8 cellular contexts compared by ENCODE assay signal in the genomic region with DNA sequence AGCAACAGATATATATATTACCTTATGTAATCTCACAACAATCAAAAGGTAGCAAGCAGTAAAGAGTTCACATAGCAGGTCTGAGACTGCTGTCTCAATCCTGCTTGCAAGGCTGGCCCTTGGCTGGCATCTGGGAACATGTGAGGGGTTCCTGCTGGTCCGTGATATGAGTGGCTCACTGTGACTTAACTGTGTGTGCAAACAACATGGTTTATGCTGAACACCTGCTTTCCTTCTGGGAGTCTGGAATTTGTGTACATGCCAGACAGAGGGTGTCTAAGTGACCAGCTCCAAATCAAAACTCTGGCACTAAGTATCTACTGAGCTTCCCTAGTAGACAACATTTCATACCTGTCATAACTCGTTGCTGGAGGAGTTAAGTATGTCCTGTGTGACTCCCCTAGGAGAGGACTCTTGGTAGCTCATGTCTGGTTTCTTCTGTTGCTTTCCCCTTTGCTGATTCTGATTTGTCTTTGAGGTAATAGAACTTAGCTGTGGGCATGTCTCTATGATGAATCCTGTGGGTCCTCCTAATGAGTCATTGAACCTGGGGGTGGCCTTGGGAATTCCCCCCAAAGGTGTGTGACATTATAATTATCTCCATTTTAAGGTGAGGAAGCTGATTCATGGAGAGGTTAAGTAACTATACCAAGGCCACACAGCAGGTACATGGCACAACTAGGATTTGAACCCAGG.
DNase-seq lines count a peak whose midpoint lies in the region; ATAC-seq and TF ChIP-seq lines count a peak whose summit lies in the region.

No MANE protein-coding gene starts in this region.

- DNase-seq in CD4-positive, alpha-beta T cell, result no peak
- DNase-seq in activated CD4-positive, CD25-positive, alpha-beta regulatory T cell treated with anti-CD3 and anti-CD28 coated beads, Interleukin-2, amount 50 U/mL, for 72 hours, result peak; percentile 49
- DNase-seq in effector memory CD8-positive, alpha-beta T cell, result no peak
- DNase-seq in stimulated activated CD4-positive, alpha-beta T cell treated with anti-CD3 and anti-CD28 coated beads, Interleukin-1b, Interleukin-23, amount 100 ng/mL, for 4 hours (ENCODE audit: low read depth in 2 of 2), result peak; percentile 36 to 57
- no peak for DNase-seq in pons (ENCODE audit: low spot score)
- no peak for DNase-seq in HUDEP-2 (lab: John Stamatoyannopoulos, UW; ENCODE audit: unreplicated experiment in 76 of 76)

- H3K27ac Mint-ChIP-seq in CD4-positive, alpha-beta T cell, result peak overlapping the region; percentile 37
- peak overlapping the region; percentile 93 to 99 for H3K27ac Mint-ChIP-seq in effector memory CD8-positive, alpha-beta T cell

- H3K27me3 ChIP-seq in CD4-positive, alpha-beta T cell (ENCODE audit: control insufficient read depth, insufficient read depth, low read length), result no peaks in the 10 kb centered on the region

- no peaks in the 10 kb centered on the region for H3K9me3 ChIP-seq in CD4-positive, alpha-beta T cell (ENCODE audit: control insufficient read depth, low read length)

- H3K9me3 Mint-ChIP-seq in CD4-positive, alpha-beta T cell, result peaks cover 6% of the 10 kb centered on the region
- H3K9me3 Mint-ChIP-seq in effector memory CD8-positive, alpha-beta T cell, result peaks cover 2 to 10% of the 10 kb centered on the region in 2 donors

- TF ChIP-seq CTCF in CD4-positive, alpha-beta T cell (IDR thresholded peaks at IDR 0.05), result no peak

- H3K4me3 Mint-ChIP-seq in CD4-positive, alpha-beta T cell, result peak overlapping the region; percentile 0
- H3K4me3 Mint-ChIP-seq in effector memory CD8-positive, alpha-beta T cell, result no peak overlapping the region

- H3K4me1 Mint-ChIP-seq in CD4-positive, alpha-beta T cell (ENCODE audit: low read depth), result peaks cover 88% of the 10 kb centered on the region
- peaks cover 46 to 82% of the 10 kb centered on the region in 2 donors for H3K4me1 Mint-ChIP-seq in effector memory CD8-positive, alpha-beta T cell (ENCODE audit: low read depth in 2 of 2)

- H3K36me3 Mint-ChIP-seq in CD4-positive, alpha-beta T cell (ENCODE audit: low read depth), result peaks cover 78% of the 10 kb centered on the region
- H3K36me3 Mint-ChIP-seq in effector memory CD8-positive, alpha-beta T cell (ENCODE audit: insufficient read depth), result peaks cover 21% of the 10 kb centered on the region

- H3K27ac ChIP-seq in CD4-positive, alpha-beta T cell (ENCODE audit: low read depth, low read length), result no peak overlapping the region

- CTCF ChIA-PET in CD4-positive, alpha-beta T cell (lab: Charles Lee), result no interaction called here

- peak; percentile 50 for ATAC-seq in CD4-positive, alpha-beta T cell (ENCODE audit: poor library complexity)
- ATAC-seq in effector memory CD8-positive, alpha-beta T cell (replicated peaks), result peak; percentile 19
- no peak for ATAC-seq in HG03097 (IDR thresholded peaks at IDR 0.05; ENCODE audit: low FRiP score, unreplicated experiment)
- ATAC-seq in HG02642 (IDR thresholded peaks at IDR 0.05; ENCODE audit: poor library complexity, unreplicated experiment), result no peak

- intact Hi-C loops in CD4-positive, alpha-beta T cell (cut with DNase I, micrococcal nuclease), result no loop called here

- no peaks in the 10 kb centered on the region for H3K27me3 Mint-ChIP-seq in CD4-positive, alpha-beta T cell
- no peaks in the 10 kb centered on the region for H3K27me3 Mint-ChIP-seq in effector memory CD8-positive, alpha-beta T cell

- POLR2A ChIA-PET in CD4-positive, alpha-beta T cell (lab: Charles Lee), result no interaction called here

Comparison
In these comparisons a context has a peak if more than half of its experiments do, and no peak if none do; other contexts are left out.
1. ATAC-seq: peak in CD4-positive, alpha-beta T cell (single experiment) and effector memory CD8-positive, alpha-beta T cell (single experiment); none in HG03097 (single experiment) and HG02642 (single experiment).
2. DNase-seq: peak in activated CD4-positive, CD25-positive, alpha-beta regulatory T cell treated with anti-CD3 and anti-CD28 coated beads, Interleukin-2, amount 50 U/mL, for 72 hours (single experiment) and stimulated activated CD4-positive, alpha-beta T cell treated with anti-CD3 and anti-CD28 coated beads, Interleukin-1b, Interleukin-23, amount 100 ng/mL, for 4 hours (2 of 2); none in CD4-positive, alpha-beta T cell (0 of 10), effector memory CD8-positive, alpha-beta T cell (0 of 3), pons (single experiment) and HUDEP-2 (0 of 76).